Comparison of ENCODE assay signal across 13 cellular contexts in genomic region chr5:170315154-170315553, GRCh38. TPM values are rescaled to one million over a fixed set of nuclear protein-coding genes. Genes with fewer than 3 reads are reported as not detected.
DNase-seq lines count a peak whose midpoint lies in the region; ATAC-seq, FAIRE-seq and TF ChIP-seq lines count a peak whose summit lies in the region.
"Had no signal": no experiment of that assay in that cellular context is flagged by ENCODE, and none has a peak within 500 bp of the region (broad histone marks: within the 10 kb centered on the region; RNA-seq: fewer than 3 reads in every experiment).

No MANE protein-coding gene starts in this region.

- H3K4me1 Mint-ChIP-seq in CD4-positive, alpha-beta memory T cell: peaks cover 46 to 74% (median 56%) of the 10 kb centered on the region in 4 donors
- H3K4me1 Mint-ChIP-seq in CD8-positive, alpha-beta memory T cell: peaks cover 39 to 67% (median 55%) of the 10 kb centered on the region in 3 donors

- H3K27me3 ChIP-seq in CD4-positive, alpha-beta memory T cell (ENCODE audit: insufficient read depth, low read length): no peaks in the 10 kb centered on the region
- no peaks in the 10 kb centered on the region for H3K27me3 ChIP-seq in body of pancreas
- no peaks in the 10 kb centered on the region for H3K27me3 ChIP-seq in left ventricle myocardium inferior (ENCODE audit: low read depth)
- H3K27me3 ChIP-seq in prostate gland (replicated peaks; ENCODE audit: insufficient read depth): no peaks in the 10 kb centered on the region
- H3K27me3 ChIP-seq in CD8-positive, alpha-beta memory T cell (ENCODE audit: insufficient read depth, low read length, poor library complexity, severe bottlenecking): no peaks in the 10 kb centered on the region

- H3K4me3 ChIP-seq in CD4-positive, alpha-beta memory T cell (ENCODE audit: low read length in 2 of 2): no peak overlapping the region
- no peak overlapping the region for H3K4me3 ChIP-seq in body of pancreas
- H3K4me3 ChIP-seq in left ventricle myocardium inferior: no peak overlapping the region
- H3K4me3 ChIP-seq in prostate gland: no peak overlapping the region
- no peak overlapping the region for H3K4me3 ChIP-seq in CD8-positive, alpha-beta memory T cell (ENCODE audit: low read length)

- POLR2A ChIA-PET in CD4-positive, alpha-beta memory T cell (lab: Charles Lee; ENCODE audit: partially characterized antibody): interaction anchor here (0.8 to 6.1 kb wide), 5 partner anchors 12 to 41 kb away, joined by 3 to 73 read pairs (median 33); partner anchors contain the start of gene LCP2
- POLR2A ChIA-PET in CD8-positive, alpha-beta memory T cell (lab: Charles Lee): interaction anchor here (1.0 kb wide), 1 partner anchor 27 kb away, joined by 3 read pairs; no protein-coding TSS in a partner anchor

- ATAC-seq in body of pancreas (peak; percentile 73), GM18907 (IDR thresholded peaks at IDR 0.05; ENCODE audit: unreplicated experiment) (no peak)
- ATAC-seq: activated CD8-positive, alpha-beta memory T cell treated with anti-CD3 and anti-CD28 coated beads, Interleukin-2, amount 10 ng/mL, durations not matched to agents 7 days and 5 days had no signal

- H3K27ac Mint-ChIP-seq in CD4-positive, alpha-beta memory T cell: peak overlapping the region in 4 of 7 donors; percentile 8 to 91 (median 20)
- peak overlapping the region in 1 of 8 donors; percentile 38 for H3K27ac Mint-ChIP-seq in CD8-positive, alpha-beta memory T cell
- H3K27ac Mint-ChIP-seq: activated CD8-positive, alpha-beta memory T cell treated with anti-CD3 and anti-CD28 coated beads, Interleukin-2, amount 10 ng/mL, durations not matched to agents 7 days and 5 days; memory B cell had no signal

- no peaks in the 10 kb centered on the region for H3K36me3 ChIP-seq in CD4-positive, alpha-beta memory T cell (ENCODE audit: insufficient read depth, low read length)
- H3K36me3 ChIP-seq in body of pancreas (replicated peaks in 1 of 2; ENCODE audit: insufficient read depth in 1 of 2, low read depth in 2 of 2): no peaks in the 10 kb centered on the region
- H3K36me3 ChIP-seq in left ventricle myocardium inferior: no peaks in the 10 kb centered on the region
- H3K36me3 ChIP-seq in prostate gland: no peaks in the 10 kb centered on the region
- no peaks in the 10 kb centered on the region for H3K36me3 ChIP-seq in CD8-positive, alpha-beta memory T cell (ENCODE audit: insufficient read depth, low read length)

- no peak overlapping the region for H3K27ac ChIP-seq in CD4-positive, alpha-beta memory T cell (ENCODE audit: low read depth, low read length)
- H3K27ac ChIP-seq in body of pancreas (no peak overlapping the region), left ventricle myocardium inferior (replicated peaks) (peak overlapping the region; percentile 61), prostate gland (peak overlapping the region in 1 of 2 donors; percentile 57)
- H3K27ac ChIP-seq in CD8-positive, alpha-beta memory T cell (ENCODE audit: low read depth, low read length): no peak overlapping the region
- H3K27ac ChIP-seq: C4-2B had no signal

- CTCF ChIA-PET in CD4-positive, alpha-beta memory T cell (lab: Charles Lee; ENCODE audit: partially characterized antibody): interaction anchor here (1.1 to 2.9 kb wide), 6 partner anchors 11 to 41 kb away, joined by 3 to 32 read pairs (median 3); partner anchors contain the start of gene LCP2
- CTCF ChIA-PET in CD8-positive, alpha-beta memory T cell (lab: Charles Lee): interaction anchor here (0.7 to 3.8 kb wide), 6 partner anchors 9 to 49 kb away, joined by 3 to 15 read pairs (median 4); no protein-coding TSS in a partner anchor

- no peak for DNase-seq in CD4-positive, alpha-beta memory T cell
- peak in 2 of 4 donors; percentile 39 to 46 for DNase-seq in body of pancreas
- peak; percentile 80 for DNase-seq in left ventricle myocardium inferior
- DNase-seq in prostate gland (ENCODE audit: low spot score): peak; percentile 22
- no peak for DNase-seq in GM19239 (ENCODE audit: insufficient read length, low spot score)
- no peak for DNase-seq in activated effector memory CD4-positive, alpha-beta T cell treated with Interleukin-2 at 50 U/mL for 16 hours
- DNase-seq in CD8-positive, alpha-beta memory T cell: no peak
- DNase-seq: activated CD8-positive, alpha-beta memory T cell treated with anti-CD3 and anti-CD28 coated beads, Interleukin-2, amount 10 ng/mL, durations not matched to agents 7 days and 5 days; effector CD4-positive, alpha-beta T cell; NCI-H226 had no signal

- TF ChIP-seq CTCF in body of pancreas (IDR thresholded peaks at IDR 0.05) (no peak), left ventricle myocardium inferior (IDR thresholded peaks at IDR 0.05; ENCODE audit: borderline replicate concordance) (no peak), prostate gland (IDR thresholded peaks at IDR 0.05) (no peak)

- H3K27me3 Mint-ChIP-seq in CD4-positive, alpha-beta memory T cell: no peaks in the 10 kb centered on the region
- H3K27me3 Mint-ChIP-seq in CD8-positive, alpha-beta memory T cell: no peaks in the 10 kb centered on the region
- H3K27me3 Mint-ChIP-seq: activated CD8-positive, alpha-beta memory T cell treated with anti-CD3 and anti-CD28 coated beads, Interleukin-2, amount 10 ng/mL, durations not matched to agents 7 days and 5 days had no signal

- no peak for FAIRE-seq in GM19239 (lab: Jason Lieb, UNC)

- intact Hi-C loops in CD4-positive, alpha-beta memory T cell (cut with micrococcal nuclease): no loop called here
- intact Hi-C loops in body of pancreas (cut with DNase I) (no loop called here), left ventricle myocardium inferior (cut with micrococcal nuclease) (no loop called here), prostate gland (cut with DNase I) (no loop called here)

- no peaks in the 10 kb centered on the region for H3K9me3 ChIP-seq in CD4-positive, alpha-beta memory T cell (ENCODE audit: control insufficient read depth in 1 of 2, low read length in 2 of 2)
- H3K9me3 ChIP-seq in body of pancreas (no peaks in the 10 kb centered on the region), left ventricle myocardium inferior (replicated peaks) (no peaks in the 10 kb centered on the region), prostate gland (no peaks in the 10 kb centered on the region)
- no peaks in the 10 kb centered on the region for H3K9me3 ChIP-seq in CD8-positive, alpha-beta memory T cell (ENCODE audit: low read length)

- TF ChIP-seq POLR2A in body of pancreas (IDR thresholded peaks at IDR 0.05) (no peak), prostate gland (IDR thresholded peaks at IDR 0.05) (no peak)

- H3K4me1 ChIP-seq in CD4-positive, alpha-beta memory T cell (ENCODE audit: insufficient read depth, low read length): peaks cover 55% of the 10 kb centered on the region
- H3K4me1 ChIP-seq in body of pancreas: no peaks in the 10 kb centered on the region
- peaks cover 37% of the 10 kb centered on the region for H3K4me1 ChIP-seq in left ventricle myocardium inferior
- no peaks in the 10 kb centered on the region for H3K4me1 ChIP-seq in prostate gland (replicated peaks)
- H3K4me1 ChIP-seq in CD8-positive, alpha-beta memory T cell (ENCODE audit: insufficient read depth, low read length): peaks cover 60% of the 10 kb centered on the region

- no peaks in the 10 kb centered on the region for H3K9me3 Mint-ChIP-seq in CD4-positive, alpha-beta memory T cell
- no peaks in the 10 kb centered on the region for H3K9me3 Mint-ChIP-seq in CD8-positive, alpha-beta memory T cell
- H3K9me3 Mint-ChIP-seq: memory B cell had no signal

- 41 to 42% methylated on average over 5 of the region's 5 CpGs for WGBS in body of pancreas, 2 donors
- 14% methylated on average over 5 of the region's 5 CpGs for WGBS in prostate gland

- H3K36me3 Mint-ChIP-seq in CD4-positive, alpha-beta memory T cell: no peaks in the 10 kb centered on the region
- no peaks in the 10 kb centered on the region for H3K36me3 Mint-ChIP-seq in CD8-positive, alpha-beta memory T cell
- H3K36me3 Mint-ChIP-seq: activated CD8-positive, alpha-beta memory T cell treated with anti-CD3 and anti-CD28 coated beads, Interleukin-2, amount 10 ng/mL, durations not matched to agents 7 days and 5 days; memory B cell had no signal

- H3K4me3 Mint-ChIP-seq in CD4-positive, alpha-beta memory T cell: no peak overlapping the region
- no peak overlapping the region for H3K4me3 Mint-ChIP-seq in CD8-positive, alpha-beta memory T cell
- H3K4me3 Mint-ChIP-seq: activated CD8-positive, alpha-beta memory T cell treated with anti-CD3 and anti-CD28 coated beads, Interleukin-2, amount 10 ng/mL, durations not matched to agents 7 days and 5 days; memory B cell had no signal

RNA-seq across cellular contexts. Expression of gene LCP2, which starts 17.6 kb away (rescaled TPM):
- total RNA-seq in CD4-positive, alpha-beta memory T cell: 100 to 1,000 TPM; 291 to 318 TPM
- 100 to 1,000 TPM; 117 to 259 TPM for polyA plus RNA-seq in CD4-positive, alpha-beta memory T cell
- total RNA-seq in body of pancreas: 1 to 10 TPM; 1.6 to 2.6 TPM
- 3.9 TPM for total RNA-seq in left ventricle myocardium inferior
- total RNA-seq in prostate gland: 10 to 100 TPM in 1 of 2 donors, 1 to 10 TPM in 1; 3.3 to 11.3 TPM
- total RNA-seq in CD8-positive, alpha-beta memory T cell: 100 to 1,000 TPM; 219 to 224 TPM
- 288 TPM for polyA plus RNA-seq in CD8-positive, alpha-beta memory T cell

Comparison
In these comparisons a context has a peak if more than half of its experiments do, and no peak if none do; other contexts are left out.
1. DNase-seq: peak in left ventricle myocardium inferior (single experiment) and prostate gland (single experiment); none in CD4-positive, alpha-beta memory T cell (0 of 5), GM19239 (single experiment), activated effector memory CD4-positive, alpha-beta T cell treated with Interleukin-2 at 50 U/mL for 16 hours (single experiment) and CD8-positive, alpha-beta memory T cell (0 of 5).
2. RNA of gene LCP2, which starts 17.6 kb away (total RNA-seq): 291 to 318 TPM in CD4-positive, alpha-beta memory T cell and 219 to 224 TPM in CD8-positive, alpha-beta memory T cell; 3.3 to 11.3 TPM in prostate gland, 3.9 TPM in left ventricle myocardium inferior (single experiment) and 1.6 to 2.6 TPM in body of pancreas; every median in the first group is over 10 times any median in the second.